Comparison of ENCODE assay signal across 16 cellular contexts in genomic region chr12:103705927-103706326, GRCh38.
DNase-seq lines count a peak whose midpoint lies in the region; ATAC-seq and TF ChIP-seq lines count a peak whose summit lies in the region.
"Had no signal": no experiment of that assay in that cellular context is flagged by ENCODE, and none has a peak within 500 bp of the region (broad histone marks: within the 10 kb centered on the region; RNA-seq: fewer than 3 reads in every experiment).

No MANE protein-coding gene starts in this region.

- no peaks in the 10 kb centered on the region for H3K36me3 Mint-ChIP-seq in chondrocyte (ENCODE audit: low read depth)
- no peaks in the 10 kb centered on the region for H3K36me3 Mint-ChIP-seq in effector memory CD8-positive, alpha-beta T cell (ENCODE audit: insufficient read depth)

- peaks cover 38% of the 10 kb centered on the region for H3K27me3 Mint-ChIP-seq in chondrocyte (ENCODE audit: low read depth)
- peaks cover 14 to 47% of the 10 kb centered on the region in 2 donors for H3K27me3 Mint-ChIP-seq in effector memory CD8-positive, alpha-beta T cell

- no peaks in the 10 kb centered on the region for H3K4me1 Mint-ChIP-seq in chondrocyte (ENCODE audit: low read depth)
- no peaks in the 10 kb centered on the region for H3K4me1 Mint-ChIP-seq in effector memory CD8-positive, alpha-beta T cell (ENCODE audit: low read depth in 2 of 2)

- H3K4me1 ChIP-seq in mucosa of descending colon (ENCODE audit: low read depth), result no peaks in the 10 kb centered on the region
- H3K4me1 ChIP-seq: Caco-2, heart right ventricle, testis had no signal

- no peaks in the 10 kb centered on the region for H3K9me3 ChIP-seq in mucosa of descending colon
- H3K9me3 ChIP-seq: Caco-2, heart right ventricle, testis had no signal

- ATAC-seq in mucosa of descending colon, result peak; percentile 51
- no peak for ATAC-seq in effector memory CD8-positive, alpha-beta T cell (replicated peaks)
- no peak for ATAC-seq in GM21367 (IDR thresholded peaks at IDR 0.05; ENCODE audit: unreplicated experiment)
- ATAC-seq: heart right ventricle had no signal

- H3K4me3 ChIP-seq in GM12864 (ENCODE audit: low read depth, low read length) (no peak overlapping the region), mucosa of descending colon (no peak overlapping the region)
- H3K4me3 ChIP-seq: heart right ventricle, testis had no signal

- TF ChIP-seq CTCF in GM12864 (IDR thresholded peaks at IDR 0.05; ENCODE audit: low read depth, low read length, missing control alignments) (peak; percentile 24), chondrocyte (IDR thresholded peaks at IDR 0.05) (peak; percentile 11), mucosa of descending colon (IDR thresholded peaks at IDR 0.05) (no peak)

- peak; percentile 13 for TF ChIP-seq RAD21 in Ishikawa (IDR thresholded peaks at IDR 0.05; ENCODE audit: low read depth)

- H3K36me3 ChIP-seq in mucosa of descending colon (ENCODE audit: low read depth), result no peaks in the 10 kb centered on the region
- H3K36me3 ChIP-seq: heart right ventricle had no signal

- H3K27ac Mint-ChIP-seq in chondrocyte (ENCODE audit: unreplicated experiment), result no peak overlapping the region
- H3K27ac Mint-ChIP-seq in effector memory CD8-positive, alpha-beta T cell, result no peak overlapping the region
- H3K27ac Mint-ChIP-seq: activated T-cell treated with anti-CD3 and anti-CD28 coated beads, Interleukin-2, amount 50 U/mL, for 24 hours had no signal

- H3K4me3 Mint-ChIP-seq in chondrocyte (ENCODE audit: unreplicated experiment), result no peak overlapping the region
- H3K4me3 Mint-ChIP-seq in effector memory CD8-positive, alpha-beta T cell, result no peak overlapping the region
- H3K4me3 Mint-ChIP-seq: activated T-cell treated with anti-CD3 and anti-CD28 coated beads, Interleukin-2, amount 50 U/mL, for 24 hours had no signal

- intact Hi-C loops in mucosa of descending colon (cut with DNase I, micrococcal nuclease), result no loop called here

- TF ChIP-seq EP300 in Ishikawa (IDR thresholded peaks at IDR 0.05; ENCODE audit: borderline replicate concordance), result no peak

- DNase-seq in GM12864 (ENCODE audit: low read depth), result no peak
- DNase-seq in chondrocyte (ENCODE audit: low spot score), result no peak
- DNase-seq in mucosa of descending colon, result no peak
- DNase-seq in effector memory CD8-positive, alpha-beta T cell, result no peak
- DNase-seq in activated effector memory CD4-positive, alpha-beta T cell treated with anti-CD3 and anti-CD28 coated beads, Interleukin-2, amount 50 U/mL, for 16 hours, result no peak
- DNase-seq: activated CD4-positive, CD25-positive, alpha-beta regulatory T cell; activated T-cell treated with anti-CD3 and anti-CD28 coated beads, Interleukin-2, amount 50 U/mL, for 24 hours; heart right ventricle; NCI-H1436 treated with DMSO at 0.1 percent for 48 hours; NCI-H510A treated with DMSO at 0.1 percent for 48 hours; nucleus accumbens; SHP77 treated with DMSO at 0.1 percent for 48 hours; testis had no signal

- H3K9me3 Mint-ChIP-seq in chondrocyte (ENCODE audit: low read depth), result no peaks in the 10 kb centered on the region
- no peaks in the 10 kb centered on the region for H3K9me3 Mint-ChIP-seq in effector memory CD8-positive, alpha-beta T cell
- H3K9me3 Mint-ChIP-seq: activated T-cell treated with anti-CD3 and anti-CD28 coated beads, Interleukin-2, amount 50 U/mL, for 24 hours had no signal

TF ChIP-seq in Ishikawa, 13 proteins besides CTCF, POLR2A, EP300 and RAD21:
- no peak for TF ChIP-seq ZBTB7A (IDR thresholded peaks at IDR 0.05; ENCODE audit: low read depth)
- no peak for TF ChIP-seq TEAD4 (IDR thresholded peaks at IDR 0.05)
- TF ChIP-seq NFIC (IDR thresholded peaks at IDR 0.05), result no peak
- no peak for TF ChIP-seq CREB1 (IDR thresholded peaks at IDR 0.05; ENCODE audit: low read depth)
- TF ChIP-seq USF1 (IDR thresholded peaks at IDR 0.05), result no peak
- no peak for TF ChIP-seq FOXM1 (IDR thresholded peaks at IDR 0.05; ENCODE audit: borderline replicate concordance, low read depth)
- no peak for TF ChIP-seq CEBPB (IDR thresholded peaks at IDR 0.05)
- TF ChIP-seq, protein P1, sequence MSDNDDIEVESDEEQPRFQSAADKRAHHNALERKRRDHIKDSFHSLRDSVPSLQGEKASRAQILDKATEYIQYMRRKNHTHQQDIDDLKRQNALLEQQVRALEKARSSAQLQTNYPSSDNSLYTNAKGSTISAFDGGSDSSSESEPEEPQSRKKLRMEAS (IDR thresholded peaks at IDR 0.05), result no peak
- TF ChIP-seq EGR1 (IDR thresholded peaks at IDR 0.05), result no peak
- no peak for TF ChIP-seq TCF12 (IDR thresholded peaks at IDR 0.05; ENCODE audit: low read depth)
- no peak for TF ChIP-seq YY1 (IDR thresholded peaks at IDR 0.05; ENCODE audit: low read depth)
- TF ChIP-seq TAF1 (IDR thresholded peaks at IDR 0.05; ENCODE audit: low read depth), result no peak
- TF ChIP-seq REST (IDR thresholded peaks at IDR 0.05; ENCODE audit: low read depth), result no peak
TF ChIP-seq in Ishikawa: peak in this region for 0.
